9 cellular contexts compared by ENCODE assay signal in genomic region chr2:71467180-71467815, GRCh38. TPM values are rescaled to one million over a fixed set of nuclear protein-coding genes. Genes with fewer than 3 reads are reported as not detected.
DNase-seq lines count a peak whose midpoint lies in the region; ATAC-seq and TF ChIP-seq lines count a peak whose summit lies in the region.
"Had no signal": no experiment of that assay in that cellular context is flagged by ENCODE, and none has a peak within 500 bp of the region (broad histone marks: within the 10 kb centered on the region; RNA-seq: fewer than 3 reads in every experiment).

No MANE protein-coding gene starts in this region.

- peaks cover 45% of the 10 kb centered on the region for H3K27me3 ChIP-seq in upper lobe of right lung

- H3K4me1 Mint-ChIP-seq in activated naive CD4-positive, alpha-beta T cell treated with anti-CD3 and anti-CD28 coated beads, Interleukin-2, amount 10 ng/mL, durations not matched to agents 7 days and 5 days, result peaks cover 6% of the 10 kb centered on the region
- H3K4me1 Mint-ChIP-seq in central memory CD8-positive, alpha-beta T cell, result peaks cover 9% of the 10 kb centered on the region
- peaks cover 8% of the 10 kb centered on the region for H3K4me1 Mint-ChIP-seq in Calu3 (ENCODE audit: low read depth, unreplicated experiment)

- no peak for DNase-seq in activated naive CD4-positive, alpha-beta T cell treated with anti-CD3 and anti-CD28 coated beads, Interleukin-2, amount 10 ng/mL, durations not matched to agents 7 days and 5 days
- DNase-seq in activated naive CD4-positive, alpha-beta T cell treated with Interleukin-2 at 50 U/mL for 16 hours, result no peak
- no peak for DNase-seq in central memory CD8-positive, alpha-beta T cell (ENCODE audit: low spot score in 2 of 2)
- peak; percentile 6 for DNase-seq in upper lobe of right lung
- no peak for DNase-seq in NCI-H526 treated with DMSO at 0.1 percent for 48 hours (lab: John Stamatoyannopoulos, UW)
- no peak for DNase-seq in NCI-H1417 (lab: John Stamatoyannopoulos, UW)
- no peak for DNase-seq in Calu3
- DNase-seq: NK-92 treated with Interleukin-12 subunit alpha and Interleukin-12 subunit beta, amount 100 ng/mL, for 24 hours had no signal

- H3K27ac ChIP-seq in mesodermal cell (ENCODE audit: low read depth, low read length, severe bottlenecking), result no peak overlapping the region
- H3K27ac ChIP-seq in upper lobe of right lung, result no peak overlapping the region

- H3K4me3 Mint-ChIP-seq in activated naive CD4-positive, alpha-beta T cell treated with anti-CD3 and anti-CD28 coated beads, Interleukin-2, amount 10 ng/mL, durations not matched to agents 7 days and 5 days, result peak overlapping the region; percentile 73
- H3K4me3 Mint-ChIP-seq in central memory CD8-positive, alpha-beta T cell, result peak overlapping the region; percentile 74
- H3K4me3 Mint-ChIP-seq in Calu3 (ENCODE audit: low read depth, unreplicated experiment), result no peak overlapping the region

- peak overlapping the region; percentile 61 for H3K4me3 ChIP-seq in mesodermal cell (ENCODE audit: extremely low read depth, insufficient read depth, low read length, poor library complexity, severe bottlenecking)
- H3K4me3 ChIP-seq in upper lobe of right lung, result peak overlapping the region; percentile 68

- 0% methylated on average over 1 of the region's 7 CpGs for WGBS in mesodermal cell (ENCODE audit: insufficient coverage in 2 of 2), 2 experiments

- intact Hi-C loops in upper lobe of right lung (cut with DNase I) (no loop called here), Calu3 (cut with micrococcal nuclease; ENCODE audit: unreplicated experiment) (no loop called here)

- peaks cover 17% of the 10 kb centered on the region for H3K27me3 Mint-ChIP-seq in activated naive CD4-positive, alpha-beta T cell treated with anti-CD3 and anti-CD28 coated beads, Interleukin-2, amount 10 ng/mL, durations not matched to agents 7 days and 5 days
- peaks cover 47% of the 10 kb centered on the region for H3K27me3 Mint-ChIP-seq in central memory CD8-positive, alpha-beta T cell
- H3K27me3 Mint-ChIP-seq in Calu3 (ENCODE audit: unreplicated experiment), result peaks cover 25% of the 10 kb centered on the region

- no peaks in the 10 kb centered on the region for H3K36me3 Mint-ChIP-seq in activated naive CD4-positive, alpha-beta T cell treated with anti-CD3 and anti-CD28 coated beads, Interleukin-2, amount 10 ng/mL, durations not matched to agents 7 days and 5 days
- H3K36me3 Mint-ChIP-seq in central memory CD8-positive, alpha-beta T cell (ENCODE audit: insufficient read depth), result peaks cover 2% of the 10 kb centered on the region
- H3K36me3 Mint-ChIP-seq in Calu3 (ENCODE audit: insufficient read depth, unreplicated experiment), result peaks cover 6% of the 10 kb centered on the region

- peaks cover 11% of the 10 kb centered on the region for H3K4me1 ChIP-seq in mesodermal cell (ENCODE audit: control insufficient read depth, insufficient read depth, low read length, poor library complexity, severe bottlenecking)
- peaks cover 7% of the 10 kb centered on the region for H3K4me1 ChIP-seq in upper lobe of right lung

- TF ChIP-seq CTCF in upper lobe of right lung (IDR thresholded peaks at IDR 0.05) (no peak), Calu3 (IDR thresholded peaks at IDR 0.05; ENCODE audit: unreplicated experiment) (no peak)

- no TSS peak for BruUV-seq in Calu3 (replicated peaks; lab: Mats Ljungman, UMichigan)

- CTCF ChIA-PET in activated naive CD4-positive, alpha-beta T cell treated with anti-CD3 and anti-CD28 coated beads, Interleukin-2, amount 10 ng/mL, durations not matched to agents 7 days and 5 days (lab: Charles Lee), result interaction anchor here (1.1 to 2.3 kb wide), 5 partner anchors 10 to 1608 kb away, joined by 3 to 5 read pairs (median 4); no protein-coding TSS in a partner anchor
- CTCF ChIA-PET in Calu3 (lab: Charles Lee), result interaction anchor here (0.6 to 1.5 kb wide), 2 partner anchors 12 to 136 kb away, joined by 3 read pairs; partner anchors contain the start of gene ZNF638

- no peaks in the 10 kb centered on the region for H3K36me3 ChIP-seq in mesodermal cell (ENCODE audit: control insufficient read depth, insufficient read depth, low read length)
- no peaks in the 10 kb centered on the region for H3K36me3 ChIP-seq in upper lobe of right lung

- H3K27ac Mint-ChIP-seq in activated naive CD4-positive, alpha-beta T cell treated with anti-CD3 and anti-CD28 coated beads, Interleukin-2, amount 10 ng/mL, durations not matched to agents 7 days and 5 days, result no peak overlapping the region
- H3K27ac Mint-ChIP-seq in central memory CD8-positive, alpha-beta T cell (ENCODE audit: low read depth), result no peak overlapping the region
- no peak overlapping the region for H3K27ac Mint-ChIP-seq in Calu3 (ENCODE audit: unreplicated experiment)

- no peaks in the 10 kb centered on the region for H3K9me3 Mint-ChIP-seq in activated naive CD4-positive, alpha-beta T cell treated with anti-CD3 and anti-CD28 coated beads, Interleukin-2, amount 10 ng/mL, durations not matched to agents 7 days and 5 days
- H3K9me3 Mint-ChIP-seq in central memory CD8-positive, alpha-beta T cell, result no peaks in the 10 kb centered on the region
- no peaks in the 10 kb centered on the region for H3K9me3 Mint-ChIP-seq in Calu3 (ENCODE audit: low read depth, unreplicated experiment)

- no peak for ATAC-seq in central memory CD8-positive, alpha-beta T cell (replicated peaks; ENCODE audit: extremely low read depth, poor library complexity, severe bottlenecking)
- no peak for ATAC-seq in upper lobe of right lung

- peaks cover 4% of the 10 kb centered on the region for H3K9me3 ChIP-seq in mesodermal cell (ENCODE audit: control insufficient read depth, low read length)
- no peaks in the 10 kb centered on the region for H3K9me3 ChIP-seq in upper lobe of right lung

RNA-seq across cellular contexts. Expression of gene DYSF, which starts 13.9 kb away (rescaled TPM):
- polyA plus RNA-seq in mesodermal cell (2013, experiment 1 of 2), result 37.6 TPM
- 23.4 TPM for polyA plus RNA-seq in mesodermal cell (2013, experiment 2 of 2)
- 37.7 TPM for total RNA-seq in upper lobe of right lung
- total RNA-seq in Calu3 (2022), result 1.4 and 3.2 TPM in 2 replicates
